In the genomic region with DNA sequence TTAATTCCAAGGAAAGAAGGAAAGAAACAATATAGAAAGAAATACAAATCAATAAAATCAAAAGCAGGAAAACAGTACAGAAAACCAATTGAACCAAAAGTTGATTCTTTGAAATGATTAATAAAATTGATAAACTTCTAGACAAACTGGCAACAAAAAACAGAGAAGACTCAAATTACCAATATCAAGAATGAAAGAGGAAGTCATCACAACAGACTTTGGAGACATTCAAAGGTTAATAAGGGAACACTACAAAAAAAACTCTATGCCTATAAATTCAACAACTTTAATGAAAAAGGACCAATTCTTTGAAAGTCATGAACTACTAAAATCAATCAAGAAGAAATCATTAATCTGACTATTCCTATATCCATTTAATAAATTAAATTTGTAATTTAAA, we compare ENCODE assay signal across 12 cellular contexts.
"Had no signal": no experiment of that assay in that cellular context is flagged by ENCODE, and none has a peak within 500 bp of the region (broad histone marks: within the 10 kb centered on the region; RNA-seq: fewer than 3 reads in every experiment).

No MANE protein-coding gene starts in this region.

- DNase-seq: cortex of kidney; dorsolateral prefrontal cortex; effector CD8-positive, alpha-beta T cell; foreskin melanocyte; head of caudate nucleus; left colon; mesendoderm; naive thymus-derived CD4-positive, alpha-beta T cell; sigmoid colon; stimulated activated CD4-positive, alpha-beta T cell treated with anti-CD3 and anti-CD28 coated beads, Interleukin-12 subunit alpha, Interleukin-12 subunit beta, amount 100 ng/mL, for 4 hours; stimulated activated naive CD4-positive, alpha-beta T cell treated with Interleukin-2 at 50 U/mL for 16 hours; trophoblast cell had no signal
